In the genomic region with DNA sequence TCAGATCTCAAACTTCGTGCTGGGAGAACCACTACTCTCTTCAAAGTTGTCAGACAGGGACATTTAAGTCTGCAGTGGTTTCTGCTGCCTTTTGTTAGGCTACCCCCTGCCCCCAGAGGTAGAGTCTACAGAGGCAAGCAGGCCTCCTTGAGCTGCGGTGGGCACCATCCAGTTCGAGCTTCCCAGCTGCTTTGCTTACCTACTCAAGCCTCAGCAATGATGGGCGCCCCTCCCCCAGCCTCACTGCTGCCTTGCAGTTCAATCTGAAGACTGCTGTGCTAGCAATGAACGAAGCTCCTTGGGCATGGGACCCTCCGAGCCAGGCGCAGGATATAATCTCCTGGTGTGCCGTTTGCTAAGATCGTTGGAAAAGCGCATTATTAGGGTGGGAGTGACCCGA, we compare ENCODE assay signal across 14 cellular contexts. TPM values are rescaled to one million over a fixed set of nuclear protein-coding genes. Genes with fewer than 3 reads are reported as not detected.
"Had no signal": no experiment of that assay in that cellular context is flagged by ENCODE, and none has a peak within 500 bp of the region (broad histone marks: within the 10 kb centered on the region; RNA-seq: fewer than 3 reads in every experiment).

No MANE protein-coding gene starts in this region.

RNA-seq across cellular contexts. Expression of a gene that starts 36.2 kb away (rescaled TPM):
- total RNA-seq: activated B cell treated with CpG ODN at 0.5 μM for 24 hours; activated CD4-positive, alpha-beta memory T cell treated with anti-CD3 and anti-CD28 coated beads for 36 hours; activated CD4-positive, alpha-beta memory T cell treated with anti-CD3 and anti-CD28 coated beads, Interleukin-2, amount 10 ng/mL, durations not matched to agents 7 days and 5 days; activated CD4-positive, alpha-beta T cell treated with anti-CD3 and anti-CD28 coated beads for 36 hours; activated CD4-positive, alpha-beta T cell treated with anti-CD3 and anti-CD28 coated beads, Interleukin-2, amount 10 ng/mL, durations not matched to agents 24 days and 14 days; activated CD4-positive, alpha-beta T cell treated with anti-CD3 and anti-CD28 coated beads, Interleukin-2, amount 10 ng/mL, durations not matched to agents 7 days and 5 days; activated CD8-positive, alpha-beta memory T cell treated with anti-CD3 and anti-CD28 coated beads for 36 hours; activated CD8-positive, alpha-beta memory T cell treated with anti-CD3 and anti-CD28 coated beads, Interleukin-2, amount 10 ng/mL, durations not matched to agents 7 days and 5 days; activated CD8-positive, alpha-beta T cell treated with anti-CD3 and anti-CD28 coated beads for 36 hours; activated CD8-positive, alpha-beta T cell treated with anti-CD3 and anti-CD28 coated beads, Interleukin-2, amount 10 ng/mL, durations not matched to agents 7 days and 5 days; T-cell; T-helper 1 cell treated with Interleukin-12 subunit alpha and Interleukin-12 subunit beta and Interleukin-4 antibody, amounts not matched to agents 30 ng/mL and 1 ng/mL, for 36 hours; T-helper 17 cell; T-helper 2 cell treated with Interferon-gamma antibody and Interleukin-4, amounts not matched to agents 100 ng/mL and 5 ng/mL, for 36 hours had no signal
